8 cellular contexts compared by ENCODE assay signal in genomic region chr4:85825937-85826678, GRCh38.
DNase-seq lines count a peak whose midpoint lies in the region; ATAC-seq and TF ChIP-seq lines count a peak whose summit lies in the region.

No MANE protein-coding gene starts in this region.

- no peak overlapping the region for H3K4me2 ChIP-seq in OCI-LY7 (ENCODE audit: low read length)

- H3K27ac ChIP-seq in coronary artery (peak overlapping the region in 1 of 2 donors; percentile 21), muscle layer of duodenum (ENCODE audit: low read length) (peak overlapping the region; percentile 61), OCI-LY7 (ENCODE audit: low read depth, low read length, poor library complexity, severe bottlenecking) (no peak overlapping the region)

- no peaks in the 10 kb centered on the region for H3K9me3 Mint-ChIP-seq in activated naive CD8-positive, alpha-beta T cell treated with anti-CD3 and anti-CD28 coated beads for 36 hours
- no peaks in the 10 kb centered on the region for H3K9me3 Mint-ChIP-seq in activated T-helper 1 cell treated with anti-CD3 and anti-CD28 coated beads, Interleukin-12 subunit alpha, Interleukin-12 subunit beta, Interleukin-2, Interleukin-4 antibody, amounts not matched to agents 30 ng/mL and 10 ng/mL and 1 ng/mL, durations not matched to agents 14 hours and 24 hours and 36 hours

- CTCF ChIA-PET in OCI-LY7 (lab: Charles Lee; ENCODE audit: unreplicated experiment): no interaction called here

- H3K4me3 ChIP-seq in coronary artery: no peak overlapping the region
- H3K4me3 ChIP-seq in muscle layer of duodenum (ENCODE audit: low read depth in 1 of 2, low read length in 2 of 2): no peak overlapping the region
- H3K4me3 ChIP-seq in OCI-LY7 (ENCODE audit: low read depth, low read length, poor library complexity, severe bottlenecking): no peak overlapping the region

- no peaks in the 10 kb centered on the region for H3K9me2 ChIP-seq in OCI-LY7 (ENCODE audit: insufficient read depth, low read length)

- DNase-seq in AG08395 (ENCODE audit: low spot score) (peak; percentile 52), NCI-H1417 (lab: John Stamatoyannopoulos, UW) (peak; percentile 16 to 78 (median 70)), coronary artery (ENCODE audit: low spot score) (peak; percentile 72), OCI-LY7 (ENCODE audit: low spot score) (no peak)
- DNase-seq in activated naive CD8-positive, alpha-beta T cell treated with anti-CD3 and anti-CD28 coated beads for 36 hours: no peak
- no peak for DNase-seq in activated T-helper 1 cell treated with anti-CD3 and anti-CD28 coated beads, Interleukin-12 subunit alpha, Interleukin-12 subunit beta, Interleukin-2, Interleukin-4 antibody, amounts not matched to agents 30 ng/mL and 10 ng/mL and 1 ng/mL, durations not matched to agents 14 hours and 24 hours and 36 hours (ENCODE audit: low spot score)

- no peak for TF ChIP-seq CTCF in coronary artery (IDR thresholded peaks at IDR 0.05)
- no peak for TF ChIP-seq CTCF in OCI-LY7 (conservative IDR thresholded peaks at IDR 0.05; ENCODE audit: low read length)

- peaks cover 8% of the 10 kb centered on the region for H3K4me1 Mint-ChIP-seq in activated naive CD8-positive, alpha-beta T cell treated with anti-CD3 and anti-CD28 coated beads for 36 hours
- H3K4me1 Mint-ChIP-seq in activated T-helper 1 cell treated with anti-CD3 and anti-CD28 coated beads, Interleukin-12 subunit alpha, Interleukin-12 subunit beta, Interleukin-2, Interleukin-4 antibody, amounts not matched to agents 30 ng/mL and 10 ng/mL and 1 ng/mL, durations not matched to agents 14 hours and 24 hours and 36 hours (ENCODE audit: low read depth): no peaks in the 10 kb centered on the region

- no peaks in the 10 kb centered on the region for H4K20me1 ChIP-seq in OCI-LY7 (ENCODE audit: insufficient read depth, low read length)

- H3K4me3 Mint-ChIP-seq in activated naive CD8-positive, alpha-beta T cell treated with anti-CD3 and anti-CD28 coated beads for 36 hours: no peak overlapping the region
- H3K4me3 Mint-ChIP-seq in activated T-helper 1 cell treated with anti-CD3 and anti-CD28 coated beads, Interleukin-12 subunit alpha, Interleukin-12 subunit beta, Interleukin-2, Interleukin-4 antibody, amounts not matched to agents 30 ng/mL and 10 ng/mL and 1 ng/mL, durations not matched to agents 14 hours and 24 hours and 36 hours: no peak overlapping the region

- H3K36me3 ChIP-seq in muscle layer of duodenum (ENCODE audit: control insufficient read depth in 1 of 2, insufficient read depth in 2 of 2, low read length in 2 of 2) (no peaks in the 10 kb centered on the region), OCI-LY7 (ENCODE audit: insufficient read depth, low read length) (no peaks in the 10 kb centered on the region)

- H3K27me3 Mint-ChIP-seq in activated naive CD8-positive, alpha-beta T cell treated with anti-CD3 and anti-CD28 coated beads for 36 hours: no peaks in the 10 kb centered on the region
- no peaks in the 10 kb centered on the region for H3K27me3 Mint-ChIP-seq in activated T-helper 1 cell treated with anti-CD3 and anti-CD28 coated beads, Interleukin-12 subunit alpha, Interleukin-12 subunit beta, Interleukin-2, Interleukin-4 antibody, amounts not matched to agents 30 ng/mL and 10 ng/mL and 1 ng/mL, durations not matched to agents 14 hours and 24 hours and 36 hours (ENCODE audit: insufficient read depth)

- no peak overlapping the region for H3K27ac Mint-ChIP-seq in activated naive CD8-positive, alpha-beta T cell treated with anti-CD3 and anti-CD28 coated beads for 36 hours
- H3K27ac Mint-ChIP-seq in activated T-helper 1 cell treated with anti-CD3 and anti-CD28 coated beads, Interleukin-12 subunit alpha, Interleukin-12 subunit beta, Interleukin-2, Interleukin-4 antibody, amounts not matched to agents 30 ng/mL and 10 ng/mL and 1 ng/mL, durations not matched to agents 14 hours and 24 hours and 36 hours: no peak overlapping the region

- no peaks in the 10 kb centered on the region for H3K36me3 Mint-ChIP-seq in activated naive CD8-positive, alpha-beta T cell treated with anti-CD3 and anti-CD28 coated beads for 36 hours
- no peaks in the 10 kb centered on the region for H3K36me3 Mint-ChIP-seq in activated T-helper 1 cell treated with anti-CD3 and anti-CD28 coated beads, Interleukin-12 subunit alpha, Interleukin-12 subunit beta, Interleukin-2, Interleukin-4 antibody, amounts not matched to agents 30 ng/mL and 10 ng/mL and 1 ng/mL, durations not matched to agents 14 hours and 24 hours and 36 hours (ENCODE audit: low read depth)

- no peaks in the 10 kb centered on the region for H3K9me3 ChIP-seq in muscle layer of duodenum (ENCODE audit: control insufficient read depth in 1 of 2, low read length in 2 of 2)
- H3K9me3 ChIP-seq in OCI-LY7 (ENCODE audit: low read length): no peaks in the 10 kb centered on the region

- no peak overlapping the region for H2AFZ ChIP-seq in OCI-LY7 (ENCODE audit: low read length)

- peak; percentile 65 for ATAC-seq in GM19467 (IDR thresholded peaks at IDR 0.05; ENCODE audit: unreplicated experiment)

- intact Hi-C loops in OCI-LY7 (cut with micrococcal nuclease; ENCODE audit: unreplicated experiment): no loop called here
- intact Hi-C loops in activated T-helper 1 cell treated with anti-CD3 and anti-CD28 coated beads, Interleukin-12 subunit alpha, Interleukin-12 subunit beta, Interleukin-2, Interleukin-4 antibody, amounts not matched to agents 30 ng/mL and 10 ng/mL and 1 ng/mL, durations not matched to agents 14 hours and 24 hours and 36 hours (cut with micrococcal nuclease): no loop called here

- H3K4me1 ChIP-seq in muscle layer of duodenum (ENCODE audit: control insufficient read depth in 1 of 2, insufficient read depth in 2 of 2, low read length in 2 of 2) (peaks cover 10 to 53% of the 10 kb centered on the region in 2 donors), OCI-LY7 (ENCODE audit: insufficient read depth, low read length, poor library complexity, severe bottlenecking) (no peaks in the 10 kb centered on the region)

- no peaks in the 10 kb centered on the region for H3K27me3 ChIP-seq in muscle layer of duodenum (ENCODE audit: low read depth, low read length)

- no peaks in the 10 kb centered on the region for H3K79me2 ChIP-seq in OCI-LY7 (ENCODE audit: insufficient read depth, low read depth, low read length)

- BruUV-seq in OCI-LY7 (replicated peaks; lab: Mats Ljungman, UMichigan): no TSS peak

- POLR2A ChIA-PET in OCI-LY7 (lab: Charles Lee): no interaction called here

Comparison
In these comparisons a context has a peak if more than half of its experiments do, and no peak if none do; other contexts are left out.
1. DNase-seq: peak in AG08395 (single experiment), NCI-H1417 (3 of 3) and coronary artery (single experiment); none in OCI-LY7 (single experiment), activated naive CD8-positive, alpha-beta T cell treated with anti-CD3 and anti-CD28 coated beads for 36 hours (single experiment) and activated T-helper 1 cell treated with anti-CD3 and anti-CD28 coated beads, Interleukin-12 subunit alpha, Interleukin-12 subunit beta, Interleukin-2, Interleukin-4 antibody, amounts not matched to agents 30 ng/mL and 10 ng/mL and 1 ng/mL, durations not matched to agents 14 hours and 24 hours and 36 hours (single experiment).